In genomic region chr1:1535989-1536937, GRCh38 we compare ENCODE assay signal across 2 cellular contexts.
TF ChIP-seq lines count a peak whose summit lies in the region.

No MANE protein-coding gene starts in this region.

TF ChIP-seq in A549, 52 proteins besides CTCF, POLR2A, EP300 and RAD21:
- no peak for TF ChIP-seq REST (IDR thresholded peaks at IDR 0.05)
- TF ChIP-seq BCL3 (IDR thresholded peaks at IDR 0.05) = no peak
- no peak for TF ChIP-seq TP53 (CRISPR knock-in tag; IDR thresholded peaks at IDR 0.05)
- no peak for TF ChIP-seq E2F6 (IDR thresholded peaks at IDR 0.05; ENCODE audit: borderline replicate concordance, low read depth)
- no peak for TF ChIP-seq ATOH8 (CRISPR knock-in tag; IDR thresholded peaks at IDR 0.05; ENCODE audit: low read depth)
- TF ChIP-seq SMC3 (IDR thresholded peaks at IDR 0.05) = no peak
- no peak for TF ChIP-seq KDM1A (IDR thresholded peaks at IDR 0.05; ENCODE audit: low read depth)
- no peak for TF ChIP-seq JUNB (IDR thresholded peaks at IDR 0.05)
- TF ChIP-seq HES2 (IDR thresholded peaks at IDR 0.05) = no peak
- no peak for TF ChIP-seq FOSL2 (IDR thresholded peaks at IDR 0.05)
- no peak for TF ChIP-seq FOSL2 (CRISPR knock-in tag; IDR thresholded peaks at IDR 0.05)
- TF ChIP-seq MYC (IDR thresholded peaks at IDR 0.05; ENCODE audit: borderline replicate concordance, low read length) = no peak

TF ChIP-seq in WTC11, 78 proteins besides CTCF, POLR2A, EP300 and RAD21 (continued from another document):
- TF ChIP-seq E2F1 (CRISPR knock-in tag; IDR thresholded peaks at IDR 0.05) (no peak), FOXP1 (CRISPR knock-in tag; IDR thresholded peaks at IDR 0.05; ENCODE audit: borderline replicate concordance) (no peak), NR1H2 (CRISPR knock-in tag; IDR thresholded peaks at IDR 0.05) (no peak), RORB (CRISPR knock-in tag; IDR thresholded peaks at IDR 0.05) (no peak), IRF2 (CRISPR knock-in tag; IDR thresholded peaks at IDR 0.05; ENCODE audit: borderline replicate concordance, low read depth) (no peak), FOXJ3 (CRISPR knock-in tag; IDR thresholded peaks at IDR 0.05; ENCODE audit: borderline replicate concordance) (no peak), PRDM15 (CRISPR knock-in tag; IDR thresholded peaks at IDR 0.05) (no peak), EMX1 (CRISPR knock-in tag; IDR thresholded peaks at IDR 0.05) (no peak), ZBTB21 (CRISPR knock-in tag; IDR thresholded peaks at IDR 0.05; ENCODE audit: borderline replicate concordance) (no peak), HMGXB4 (CRISPR knock-in tag; IDR thresholded peaks at IDR 0.05) (no peak), NR2C2 (CRISPR knock-in tag; IDR thresholded peaks at IDR 0.05) (no peak), ZNF121 (CRISPR knock-in tag; IDR thresholded peaks at IDR 0.05) (no peak), PREB (CRISPR knock-in tag; IDR thresholded peaks at IDR 0.05; ENCODE audit: borderline replicate concordance) (no peak), ZNF232 (CRISPR knock-in tag; IDR thresholded peaks at IDR 0.05) (no peak), GABPB1 (CRISPR knock-in tag; IDR thresholded peaks at IDR 0.05) (no peak), NFYB (CRISPR knock-in tag; conservative IDR thresholded peaks at IDR 0.05; ENCODE audit: low read depth) (no peak), ZNF219 (CRISPR knock-in tag; IDR thresholded peaks at IDR 0.05; ENCODE audit: borderline replicate concordance) (no peak)
TF ChIP-seq in WTC11: peak in this region for 0.
